In genomic region chr10:101835406-101835805, GRCh38 we compare ENCODE assay signal across 12 cellular contexts. TPM values are rescaled to one million over a fixed set of nuclear protein-coding genes. Genes with fewer than 3 reads are reported as not detected.
"Had no signal": no experiment of that assay in that cellular context is flagged by ENCODE, and none has a peak within 500 bp of the region (broad histone marks: within the 10 kb centered on the region; RNA-seq: fewer than 3 reads in every experiment).

No MANE protein-coding gene starts in this region.

- H3K4me3 ChIP-seq: lung, psoas muscle, suprapubic skin had no signal

- H3K4me3 Mint-ChIP-seq: immature natural killer cell, type B pancreatic cell had no signal

- H3K9me3 Mint-ChIP-seq: type B pancreatic cell had no signal

- H3K36me3 Mint-ChIP-seq: immature natural killer cell, type B pancreatic cell had no signal

- ATAC-seq: sciatic nerve had no signal

- H3K27ac Mint-ChIP-seq: immature natural killer cell, type B pancreatic cell had no signal

- H3K27me3 ChIP-seq: brain microvascular endothelial cell, suprapubic skin had no signal

- H3K36me3 ChIP-seq: brain microvascular endothelial cell, suprapubic skin had no signal

- H3K9me3 ChIP-seq: psoas muscle, suprapubic skin had no signal

- H3K27ac ChIP-seq: brain microvascular endothelial cell, psoas muscle, suprapubic skin had no signal

- DNase-seq: amniotic stem cell, brain microvascular endothelial cell had no signal

RNA-seq across cellular contexts. Expression of gene KCNIP2, which starts 8.2 kb away (rescaled TPM):
- polyA plus RNA-seq: immature natural killer cell had no signal

RNA-seq across cellular contexts. Expression of gene FGF8, which starts 59.5 kb away (rescaled TPM):
- total RNA-seq: dermis microvascular lymphatic vessel endothelial cell; lung; mononuclear cell; naive thymus-derived CD4-positive, alpha-beta T cell; psoas muscle; suprapubic skin had no signal
- polyA plus RNA-seq: esophagus; immature natural killer cell; naive thymus-derived CD4-positive, alpha-beta T cell; psoas muscle had no signal
